ENCODE assay signal across 12 cellular contexts in the genomic region with DNA sequence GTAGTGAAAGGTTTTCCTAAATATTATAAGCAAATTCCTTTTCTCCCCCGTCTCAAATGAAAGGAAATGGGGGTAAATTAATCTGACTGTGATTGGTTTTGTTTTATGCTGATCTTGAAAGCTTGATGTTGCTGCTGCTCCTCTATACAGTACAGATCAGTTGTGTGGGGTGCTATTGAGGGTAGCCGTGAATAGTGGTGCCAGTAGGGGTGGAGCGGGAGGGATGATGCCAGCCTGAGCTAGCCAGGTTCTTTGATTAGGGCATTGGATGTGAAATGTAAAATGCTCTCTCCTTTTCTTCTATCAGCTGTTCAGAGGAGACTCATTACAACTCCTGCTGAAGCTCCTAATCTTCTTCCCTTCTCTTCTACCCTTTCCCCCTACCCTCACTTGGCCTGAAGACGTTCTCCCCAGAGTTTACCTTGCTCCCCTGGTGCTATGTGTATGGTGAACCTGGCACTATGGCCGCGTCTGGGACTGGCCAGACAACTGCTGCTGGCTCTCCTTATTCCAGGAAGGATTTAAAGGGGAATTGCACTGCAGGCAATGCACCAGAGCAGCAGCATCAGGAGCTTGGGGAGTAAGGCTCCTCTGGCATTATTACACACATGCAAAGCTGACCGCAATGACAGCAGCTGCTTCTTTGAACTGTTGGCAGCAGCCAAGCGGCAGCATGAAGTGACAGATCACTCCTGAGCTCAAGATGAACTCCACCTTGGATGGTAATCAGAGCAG. TPM values are rescaled to one million over a fixed set of nuclear protein-coding genes. Genes with fewer than 3 reads are reported as not detected.
DNase-seq lines count a peak whose midpoint lies in the region; ATAC-seq and TF ChIP-seq lines count a peak whose summit lies in the region.
"Had no signal": no experiment of that assay in that cellular context is flagged by ENCODE, and none has a peak within 500 bp of the region (broad histone marks: within the 10 kb centered on the region; RNA-seq: fewer than 3 reads in every experiment).

No MANE protein-coding gene starts in this region.

- H3K27ac Mint-ChIP-seq in mesothelial cell of epicardium (no peak overlapping the region), progenitor cell of endocrine pancreas (no peak overlapping the region)
- H3K27ac Mint-ChIP-seq: activated naive CD8-positive, alpha-beta T cell had no signal

- TF ChIP-seq POLR2A in right lobe of liver (IDR thresholded peaks at IDR 0.05) = no peak

- no peak overlapping the region for H3K4me3 ChIP-seq in right lobe of liver
- H3K4me3 ChIP-seq: testis had no signal

- H3K9me3 Mint-ChIP-seq in mesothelial cell of epicardium (no peaks in the 10 kb centered on the region), progenitor cell of endocrine pancreas (ENCODE audit: low read depth) (no peaks in the 10 kb centered on the region)

- peaks cover 0 to 3% (median 0%) of the 10 kb centered on the region in 4 donors for H3K4me1 ChIP-seq in right lobe of liver
- H3K4me1 ChIP-seq: testis had no signal

- H3K27ac ChIP-seq in cingulate gyrus (ENCODE audit: low read depth, low read length) (peak overlapping the region; percentile 61), right lobe of liver (no peak overlapping the region)
- H3K27ac ChIP-seq: testis had no signal

- WGBS in right lobe of liver (ENCODE audit: insufficient coverage, low coverage, low lambda C conversion rate, missing lambda C conversion rate) = 64% methylated on average over 7 of the region's 8 CpGs

- peaks cover 23% of the 10 kb centered on the region for H3K4me1 Mint-ChIP-seq in mesothelial cell of epicardium
- peaks cover 5% of the 10 kb centered on the region for H3K4me1 Mint-ChIP-seq in progenitor cell of endocrine pancreas (ENCODE audit: low read depth)

- intact Hi-C loops in right lobe of liver (cut with DNase I) = no loop called here

- TF ChIP-seq CTCF in mesothelial cell of epicardium (IDR thresholded peaks at IDR 0.05; ENCODE audit: unreplicated experiment) (no peak), progenitor cell of endocrine pancreas (IDR thresholded peaks at IDR 0.05; ENCODE audit: unreplicated experiment) (no peak), right lobe of liver (IDR thresholded peaks at IDR 0.05) (no peak)

- H3K27me3 ChIP-seq in right lobe of liver = no peaks in the 10 kb centered on the region
- H3K27me3 ChIP-seq: testis had no signal

- ATAC-seq in HG03354 (IDR thresholded peaks at IDR 0.05; ENCODE audit: poor library complexity, severe bottlenecking, unreplicated experiment) (peak; percentile 82), right lobe of liver (no peak)

- peak overlapping the region; percentile 13 for H3K4me3 Mint-ChIP-seq in mesothelial cell of epicardium
- H3K4me3 Mint-ChIP-seq in progenitor cell of endocrine pancreas (ENCODE audit: low read depth) = no peak overlapping the region
- H3K4me3 Mint-ChIP-seq: activated naive CD8-positive, alpha-beta T cell had no signal

- H3K36me3 Mint-ChIP-seq in mesothelial cell of epicardium (peaks cover 5% of the 10 kb centered on the region), progenitor cell of endocrine pancreas (ENCODE audit: insufficient read depth) (peaks cover 10% of the 10 kb centered on the region)

- no peaks in the 10 kb centered on the region for H3K9me3 ChIP-seq in right lobe of liver
- H3K9me3 ChIP-seq: testis had no signal

- H3K27me3 Mint-ChIP-seq in mesothelial cell of epicardium (ENCODE audit: low read depth) (no peaks in the 10 kb centered on the region), progenitor cell of endocrine pancreas (no peaks in the 10 kb centered on the region)
- H3K27me3 Mint-ChIP-seq: activated naive CD8-positive, alpha-beta T cell had no signal

- DNase-seq in mesothelial cell of epicardium (ENCODE audit: low spot score in 2 of 2, unreplicated experiment in 2 of 2) (no peak), superior temporal gyrus (ENCODE audit: extremely low spot score) (peak; percentile 39), progenitor cell of endocrine pancreas (ENCODE audit: low spot score, unreplicated experiment) (no peak), CD1c-positive myeloid dendritic cell (ENCODE audit: extremely low spot score) (no peak), right lobe of liver (no peak)
- no peak for DNase-seq in activated CD8-positive, alpha-beta memory T cell treated with anti-CD3 and anti-CD28 coated beads, Interleukin-2, amount 50 U/mL, for 4 hours
- DNase-seq: COR-L47; stimulated activated CD4-positive, alpha-beta T cell treated with anti-CD3 and anti-CD28 coated beads, Interleukin-4, amount 100 ng/mL, for 24 hours; testis had no signal

- H3K36me3 ChIP-seq in right lobe of liver = no peaks in the 10 kb centered on the region

RNA-seq across cellular contexts. Expression of a gene that starts 0.6 kb away (rescaled TPM):
- total RNA-seq in mesothelial cell of epicardium (2.9 to 3.8 TPM (median 3.7 TPM) in 3 replicates), progenitor cell of endocrine pancreas (2.9 and 3.4 TPM in 2 replicates), right lobe of liver (under 1 TPM in 4 of 6 experiments, not detected in 2; 0.44 to 0.68 (median 0.54) TPM)
